In genomic region chr3:165854696-165855095, GRCh38 we compare ENCODE assay signal across 8 cellular contexts. TPM values are rescaled to one million over a fixed set of nuclear protein-coding genes. Genes with fewer than 3 reads are reported as not detected.
DNase-seq lines count a peak whose midpoint lies in the region; ATAC-seq, FAIRE-seq and TF ChIP-seq lines count a peak whose summit lies in the region.

No MANE protein-coding gene starts in this region.

- H3K9me3 ChIP-seq in PC-3 (ENCODE audit: low read length) = no peaks in the 10 kb centered on the region

- no peak overlapping the region for H3K9ac ChIP-seq in PC-3 (ENCODE audit: low read length)

- peak; percentile 21 for ATAC-seq in PC-3

- no peaks in the 10 kb centered on the region for H3K79me2 ChIP-seq in PC-3 (ENCODE audit: low read length)

- no peaks in the 10 kb centered on the region for H3K27me3 ChIP-seq in PC-3 (ENCODE audit: low read length)

- no peak overlapping the region for H3K27ac Mint-ChIP-seq in HFFc6

- POLR2A ChIA-PET in PC-3 (lab: Charles Lee; ENCODE audit: unreplicated experiment) = no interaction called here

- no peaks in the 10 kb centered on the region for H3K4me1 Mint-ChIP-seq in HFFc6 (ENCODE audit: low read depth)

- no peaks in the 10 kb centered on the region for H3K9me3 Mint-ChIP-seq in HFFc6

- H3K4me3 ChIP-seq in PC-3 (ENCODE audit: low read length) (no peak overlapping the region), fibroblast of pulmonary artery (replicated peaks; ENCODE audit: low read depth, low read length) (no peak overlapping the region)

- no peaks in the 10 kb centered on the region for H3K36me3 ChIP-seq in PC-3 (ENCODE audit: low read depth, low read length)

- TF ChIP-seq CTCF in HFFc6 (IDR thresholded peaks at IDR 0.05) (peak; percentile 79), PC-3 (conservative IDR thresholded peaks at IDR 0.05; ENCODE audit: low read depth, low read length) (peak; percentile 85), fibroblast of pulmonary artery (IDR thresholded peaks at IDR 0.05; ENCODE audit: low read length, missing control alignments) (peak; percentile 60)

- H3K4me2 ChIP-seq in PC-3 (ENCODE audit: low read length) = no peak overlapping the region; the same call in 1 of the 2 replicates

- no peaks in the 10 kb centered on the region for H4K20me1 ChIP-seq in PC-3 (ENCODE audit: low read length)

- H3K36me3 Mint-ChIP-seq in HFFc6 (ENCODE audit: low read depth) = no peaks in the 10 kb centered on the region

- H3K4me3 Mint-ChIP-seq in HFFc6 = no peak overlapping the region

- no TSS peak for BruUV-seq in PC-3 (replicated peaks; lab: Mats Ljungman, UMichigan)

- no peaks in the 10 kb centered on the region for H3K9me2 ChIP-seq in PC-3 (replicated peaks; ENCODE audit: low read length)

- intact Hi-C loops in PC-3 (cut with micrococcal nuclease) = loop anchor here (1.0 to 10.0 kb wide), 5 partner anchors 158 to 1178 kb away; no protein-coding TSS in a partner anchor

- no peak overlapping the region for H2AFZ ChIP-seq in PC-3 (ENCODE audit: low read length)

- no peak overlapping the region for H3K27ac ChIP-seq in PC-3 (ENCODE audit: low read length)

- no peaks in the 10 kb centered on the region for H3K27me3 Mint-ChIP-seq in HFFc6 (ENCODE audit: insufficient read depth)

- H3K4me1 ChIP-seq in PC-3 (ENCODE audit: insufficient read depth, low read length) = peaks cover 8% of the 10 kb centered on the region

- no peak for FAIRE-seq in urothelium cell line (lab: Jason Lieb, UNC)

- DNase-seq in DMS53 (lab: John Stamatoyannopoulos, UW) = peak; percentile 60
- no peak for DNase-seq in HFFc6
- peak; percentile 58 for DNase-seq in PC-3
- peak; percentile 38 for DNase-seq in fibroblast of pulmonary artery (ENCODE audit: low read depth)
- peak; percentile 8 for DNase-seq in urothelium cell line (ENCODE audit: low spot score)
- no peak for DNase-seq in activated CD8-positive, alpha-beta memory T cell treated with anti-CD3 and anti-CD28 coated beads for 24 hours
- no peak for DNase-seq in nucleus accumbens (lab: John Stamatoyannopoulos, UW)
- no peak for DNase-seq in HPDE6-E6E7 (ENCODE audit: extremely low spot score)

- H3F3A ChIP-seq in PC-3 (ENCODE audit: low read length, unreplicated experiment) = no peaks in the 10 kb centered on the region

- CTCF ChIA-PET in PC-3 (lab: Charles Lee) = interaction anchor here (0.6 to 1.8 kb wide), 5 partner anchors 403 to 1178 kb away, joined by 3 to 9 read pairs (median 6); no protein-coding TSS in a partner anchor

RNA-seq across cellular contexts. Expression of gene BCHE, which starts 17.5 kb away (rescaled TPM):
- total RNA-seq in HFFc6 (2021; fragmentation: NEBNext Ultra II Directional; extraction: Animal tissue kit (Norgen Biotek cat#: 25700)) = not detected
- 0.18 TPM in 1 of 2 replicates, not detected in the other for total RNA-seq in PC-3 (2014; rRNA removed)

Comparison
In these comparisons a context has a peak if more than half of its experiments do, and no peak if none do; other contexts are left out.
1. DNase-seq: peak in DMS53 (single experiment), PC-3 (single experiment), fibroblast of pulmonary artery (single experiment) and urothelium cell line (single experiment); none in HFFc6 (single experiment), activated CD8-positive, alpha-beta memory T cell treated with anti-CD3 and anti-CD28 coated beads for 24 hours (single experiment), nucleus accumbens (0 of 56) and HPDE6-E6E7 (single experiment).
2. Peak in every context shown above with its lines, with median percentiles within 50 percentile points of each other: CTCF ChIP-seq.